8 cellular contexts compared by ENCODE assay signal in genomic region chr4:185307136-185307950, GRCh38.
DNase-seq lines count a peak whose midpoint lies in the region; ATAC-seq and TF ChIP-seq lines count a peak whose summit lies in the region.
"Had no signal": no experiment of that assay in that cellular context is flagged by ENCODE, and none has a peak within 500 bp of the region (broad histone marks: within the 10 kb centered on the region; RNA-seq: fewer than 3 reads in every experiment).

No MANE protein-coding gene starts in this region.

- H3K4me1 Mint-ChIP-seq in progenitor cell of endocrine pancreas (ENCODE audit: low read depth): peaks cover 27% of the 10 kb centered on the region

- in situ Hi-C loops in transverse colon (cut with MboI; ENCODE audit: low pct_ligation_motif_present in 1 of 4, low pct_unique_long_range_greater_than_20kb in 1 of 4, low sequenced_read_pairs in 3 of 4): no loop called here

- H3K36me3 ChIP-seq in NT2/D1 (ENCODE audit: insufficient read depth, insufficient read length, low read length): peaks cover 17% of the 10 kb centered on the region
- peaks cover 0 to 12% (median 3%) of the 10 kb centered on the region in 4 donors for H3K36me3 ChIP-seq in transverse colon

- 70 to 72% methylated on average over 2 to 5 of the region's 5 CpGs for WGBS in transverse colon (ENCODE audit: low coverage in 1 of 2), 2 donors

- peaks cover 6% of the 10 kb centered on the region for H3K36me3 Mint-ChIP-seq in progenitor cell of endocrine pancreas (ENCODE audit: insufficient read depth)

- H3K27me3 Mint-ChIP-seq in progenitor cell of endocrine pancreas: no peaks in the 10 kb centered on the region

- no peak for TF ChIP-seq CTCF in progenitor cell of endocrine pancreas (IDR thresholded peaks at IDR 0.05; ENCODE audit: unreplicated experiment)
- no peak for TF ChIP-seq CTCF in transverse colon (IDR thresholded peaks at IDR 0.05)

- H3K27ac Mint-ChIP-seq in progenitor cell of endocrine pancreas: peak overlapping the region; percentile 16

- peak; percentile 68 for ATAC-seq in HG02759 (IDR thresholded peaks at IDR 0.05; ENCODE audit: unreplicated experiment)

- no peaks in the 10 kb centered on the region for H3K4me1 ChIP-seq in NT2/D1 (ENCODE audit: insufficient read depth, insufficient read length)
- H3K4me1 ChIP-seq in transverse colon: peaks cover 10 to 16% (median 14%) of the 10 kb centered on the region in 4 donors

- H3K9me3 ChIP-seq in NT2/D1 (ENCODE audit: insufficient read depth, low read length) (no peaks in the 10 kb centered on the region), transverse colon (no peaks in the 10 kb centered on the region)

- H3K27ac ChIP-seq in transverse colon: no peak overlapping the region

- no peak overlapping the region for H3K4me3 ChIP-seq in NT2/D1 (ENCODE audit: insufficient read length, low read depth)
- H3K4me3 ChIP-seq in transverse colon: no peak overlapping the region

- H3K4me3 Mint-ChIP-seq in progenitor cell of endocrine pancreas (ENCODE audit: low read depth): no peak overlapping the region

- no peaks in the 10 kb centered on the region for H3K27me3 ChIP-seq in NT2/D1 (ENCODE audit: insufficient read depth, insufficient read length)
- no peaks in the 10 kb centered on the region for H3K27me3 ChIP-seq in transverse colon

- DNase-seq in NT2/D1 (ENCODE audit: low read depth, low spot score): peak; percentile 27
- DNase-seq in progenitor cell of endocrine pancreas (ENCODE audit: low spot score, unreplicated experiment): no peak
- no peak for DNase-seq in activated effector memory CD4-positive, alpha-beta T cell treated with anti-CD3 and anti-CD28 coated beads, Interleukin-2, amount 50 U/mL, for 16 hours
- no peak for DNase-seq in activated CD4-positive, alpha-beta T cell treated with anti-CD3 and anti-CD28 coated beads, Interleukin-2, amount 50 U/mL, for 48 hours
- no peak for DNase-seq in transverse colon
- DNase-seq: activated effector memory CD4-positive, alpha-beta T cell treated with Interleukin-2 at 50 U/mL for 16 hours had no signal

- intact Hi-C loops in transverse colon (cut with DNase I; ENCODE audit: low total_unique reads): no loop called here

- TF ChIP-seq POLR2A in GM19193 (IDR thresholded peaks at IDR 0.05; ENCODE audit: extremely low read depth, insufficient read depth, insufficient read length) (peak; percentile 48), transverse colon (IDR thresholded peaks at IDR 0.05) (no peak)

- TF ChIP-seq EP300 in transverse colon (IDR thresholded peaks at IDR 0.05; ENCODE audit: low read depth): no peak

- H3K9ac ChIP-seq in NT2/D1 (ENCODE audit: insufficient read length, low read depth): no peak overlapping the region

- no peaks in the 10 kb centered on the region for H3K9me3 Mint-ChIP-seq in progenitor cell of endocrine pancreas (ENCODE audit: low read depth)
